ENCODE assay signal across 1 cellular context in the genomic region with DNA sequence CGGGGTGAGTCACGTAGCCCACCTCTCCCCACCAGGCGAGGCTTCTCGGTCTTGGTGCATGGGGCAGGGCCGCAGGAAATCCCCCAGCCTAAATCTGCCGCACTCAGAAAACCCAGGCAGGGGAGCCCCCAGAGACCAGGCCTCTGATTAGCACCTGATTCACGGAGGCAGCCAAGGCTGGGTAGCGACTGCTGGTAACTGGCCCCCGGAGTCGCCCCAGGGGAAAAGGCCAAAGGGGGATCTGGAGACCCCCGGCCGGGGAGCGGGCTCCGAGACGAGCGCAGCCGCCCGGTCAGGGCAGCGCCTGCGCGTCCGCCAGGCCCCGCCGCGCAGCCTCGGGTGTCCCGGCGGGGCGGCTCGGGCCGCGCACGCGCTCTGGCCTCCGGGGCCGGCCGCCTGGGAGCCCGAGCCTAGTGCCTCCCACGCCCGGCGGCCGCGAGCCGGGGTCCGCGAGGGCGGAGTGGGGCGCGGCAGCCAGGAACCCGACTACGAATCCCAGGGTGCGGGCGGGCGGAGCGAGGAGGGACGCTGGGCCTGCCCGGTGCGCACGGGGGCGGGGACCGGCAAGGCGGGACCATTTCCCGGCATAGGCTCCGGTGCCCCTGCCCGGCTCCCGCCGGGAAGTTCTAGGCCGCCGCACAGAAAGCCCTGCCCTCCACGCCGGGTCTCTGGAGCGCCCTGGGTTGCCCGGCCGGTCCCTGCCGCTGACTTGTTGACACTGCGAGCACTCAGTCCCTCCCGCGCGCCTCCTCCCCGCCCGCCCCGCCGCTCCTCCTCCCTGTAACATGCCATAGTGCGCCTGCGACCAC.
TF ChIP-seq lines count a peak whose summit lies in the region.

A gene with protein sequence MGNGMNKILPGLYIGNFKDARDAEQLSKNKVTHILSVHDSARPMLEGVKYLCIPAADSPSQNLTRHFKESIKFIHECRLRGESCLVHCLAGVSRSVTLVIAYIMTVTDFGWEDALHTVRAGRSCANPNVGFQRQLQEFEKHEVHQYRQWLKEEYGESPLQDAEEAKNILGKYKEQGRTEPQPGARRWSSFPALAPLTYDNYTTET (plus strand): TSS at position 791 of the 809 bp plus-strand sequence. CDS start 53 bp downstream, outside the sequence.

TF ChIP-seq in K562, 482 proteins besides CTCF, POLR2A, EP300 and RAD21 (continued from another document and continues in another):
- TF ChIP-seq MITF (IDR thresholded peaks at IDR 0.05) (no peak), XRCC3 (IDR thresholded peaks at IDR 0.05) (no peak), ZNF175 (CRISPR knock-in tag; IDR thresholded peaks at IDR 0.05; ENCODE audit: low read depth) (no peak), POLR2B (IDR thresholded peaks at IDR 0.05; ENCODE audit: low read depth, partially characterized antibody) (peak; percentile 52), RFX7 (CRISPR knock-in tag; IDR thresholded peaks at IDR 0.05) (no peak), ZNF830 (CRISPR knock-in tag; IDR thresholded peaks at IDR 0.05) (0 out of 2 replicates have a peak, but pooled peaks have one; percentile 9), SIN3A (IDR thresholded peaks at IDR 0.05; ENCODE audit: borderline replicate concordance in 2 of 2, control insufficient read depth in 1 of 2, low read depth in 2 of 2, low read length in 2 of 2) (peak; percentile 30 to 84; a peak in 1 of 4 replicates), ZNF165 (CRISPR knock-in tag; IDR thresholded peaks at IDR 0.05; ENCODE audit: borderline replicate concordance) (peak; percentile 75; the same call in 1 of the 2 replicates), NCOA4 (IDR thresholded peaks at IDR 0.05; ENCODE audit: partially characterized antibody) (no peak), ZNF354B (CRISPR knock-in tag; IDR thresholded peaks at IDR 0.05) (no peak), NR2F6 (CRISPR knock-in tag; IDR thresholded peaks at IDR 0.05) (no peak), POLR2AphosphoS5 (IDR thresholded peaks at IDR 0.05; ENCODE audit: control insufficient read depth, insufficient read depth, low read depth, low read length) (peak; percentile 14), CCAR2 (IDR thresholded peaks at IDR 0.05; ENCODE audit: low read depth, low read length) (no peak), SRF (CRISPR knock-in tag; IDR thresholded peaks at IDR 0.05) (0 out of 4 replicates have a peak, but pooled peaks of 1 of the 2 experiments have one; percentile 45), TAF15 (IDR thresholded peaks at IDR 0.05; ENCODE audit: low read depth, low read length) (no peak), SETDB1 (IDR thresholded peaks at IDR 0.05; ENCODE audit: low read length) (no peak), ZNF707 (CRISPR knock-in tag; conservative IDR thresholded peaks at IDR 0.05) (no peak), IRF9 (tag; IDR thresholded peaks at IDR 0.05) (no peak), ZFP36 (IDR thresholded peaks at IDR 0.05; ENCODE audit: low read depth, low read length, partially characterized antibody) (no peak), JUNB (CRISPR knock-in tag; conservative IDR thresholded peaks at IDR 0.05) (peak; percentile 45; the same call in 1 of the 2 replicates), FOXK2 (conservative IDR thresholded peaks at IDR 0.05 in 1 of 2, IDR thresholded peaks at IDR 0.05 in 1 of 2; ENCODE audit: low read depth in 2 of 2) (peak; percentile 67 to 77), PURB (CRISPR knock-in tag; IDR thresholded peaks at IDR 0.05; ENCODE audit: low read depth) (no peak), BCOR (IDR thresholded peaks at IDR 0.05) (no peak), ZSCAN32 (CRISPR knock-in tag; IDR thresholded peaks at IDR 0.05) (peak; percentile 13; the same call in 1 of the 2 replicates), CREB1 (IDR thresholded peaks at IDR 0.05) (no peak), CREB1 (CRISPR knock-in tag; IDR thresholded peaks at IDR 0.05) (0 out of 2 replicates have a peak, but pooled peaks have one; percentile 43), ZNF398 (CRISPR knock-in tag; IDR thresholded peaks at IDR 0.05) (no peak), ZNF561 (CRISPR knock-in tag; conservative IDR thresholded peaks at IDR 0.05) (no peak; the same call in 1 of the 2 replicates), CHD2 (IDR thresholded peaks at IDR 0.05; ENCODE audit: low read depth, low read length) (0 out of 2 replicates have a peak, but pooled peaks have one; percentile 10), SLC30A9 (CRISPR knock-in tag; IDR thresholded peaks at IDR 0.05) (no peak), ZNF75A (CRISPR knock-in tag; IDR thresholded peaks at IDR 0.05) (peak; percentile 52; the same call in 1 of the 2 replicates), MLLT1 (IDR thresholded peaks at IDR 0.05) (no peak), MBD2 (IDR thresholded peaks at IDR 0.05; ENCODE audit: borderline replicate concordance, low read depth) (0 out of 2 replicates have a peak, but pooled peaks have one; percentile 19), POLR3G (IDR thresholded peaks at IDR 0.05; ENCODE audit: extremely low read depth, insufficient read length, insufficient replicate concordance) (no peak), ZBTB11 (CRISPR knock-in tag; IDR thresholded peaks at IDR 0.05) (peak in 1 of 3 experiments; percentile 76; a peak in 2 of 6 replicates), MCM7 (IDR thresholded peaks at IDR 0.05) (no peak), SIX5 (IDR thresholded peaks at IDR 0.05; ENCODE audit: borderline replicate concordance in 1 of 2, insufficient read depth in 1 of 2, low read depth in 1 of 2, low read length in 2 of 2) (no peak), ZNF77 (CRISPR knock-in tag; IDR thresholded peaks at IDR 0.05) (no peak), NCOA6 (IDR thresholded peaks at IDR 0.05) (no peak), ZC3H11A (IDR thresholded peaks at IDR 0.05; ENCODE audit: low read depth, low read length) (no peak; the same call in 1 of the 2 replicates), RFX5 (IDR thresholded peaks at IDR 0.05; ENCODE audit: low read depth, low read length) (no peak), RHOXF2B (CRISPR knock-in tag; conservative IDR thresholded peaks at IDR 0.05) (no peak)
- TF ChIP-seq, protein P1, sequence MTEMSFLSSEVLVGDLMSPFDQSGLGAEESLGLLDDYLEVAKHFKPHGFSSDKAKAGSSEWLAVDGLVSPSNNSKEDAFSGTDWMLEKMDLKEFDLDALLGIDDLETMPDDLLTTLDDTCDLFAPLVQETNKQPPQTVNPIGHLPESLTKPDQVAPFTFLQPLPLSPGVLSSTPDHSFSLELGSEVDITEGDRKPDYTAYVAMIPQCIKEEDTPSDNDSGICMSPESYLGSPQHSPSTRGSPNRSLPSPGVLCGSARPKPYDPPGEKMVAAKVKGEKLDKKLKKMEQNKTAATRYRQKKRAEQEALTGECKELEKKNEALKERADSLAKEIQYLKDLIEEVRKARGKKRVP (CRISPR knock-in tag; IDR thresholded peaks at IDR 0.05) = peak; percentile 39; the same call in 1 of the 2 replicates
- TF ChIP-seq, protein P2, sequence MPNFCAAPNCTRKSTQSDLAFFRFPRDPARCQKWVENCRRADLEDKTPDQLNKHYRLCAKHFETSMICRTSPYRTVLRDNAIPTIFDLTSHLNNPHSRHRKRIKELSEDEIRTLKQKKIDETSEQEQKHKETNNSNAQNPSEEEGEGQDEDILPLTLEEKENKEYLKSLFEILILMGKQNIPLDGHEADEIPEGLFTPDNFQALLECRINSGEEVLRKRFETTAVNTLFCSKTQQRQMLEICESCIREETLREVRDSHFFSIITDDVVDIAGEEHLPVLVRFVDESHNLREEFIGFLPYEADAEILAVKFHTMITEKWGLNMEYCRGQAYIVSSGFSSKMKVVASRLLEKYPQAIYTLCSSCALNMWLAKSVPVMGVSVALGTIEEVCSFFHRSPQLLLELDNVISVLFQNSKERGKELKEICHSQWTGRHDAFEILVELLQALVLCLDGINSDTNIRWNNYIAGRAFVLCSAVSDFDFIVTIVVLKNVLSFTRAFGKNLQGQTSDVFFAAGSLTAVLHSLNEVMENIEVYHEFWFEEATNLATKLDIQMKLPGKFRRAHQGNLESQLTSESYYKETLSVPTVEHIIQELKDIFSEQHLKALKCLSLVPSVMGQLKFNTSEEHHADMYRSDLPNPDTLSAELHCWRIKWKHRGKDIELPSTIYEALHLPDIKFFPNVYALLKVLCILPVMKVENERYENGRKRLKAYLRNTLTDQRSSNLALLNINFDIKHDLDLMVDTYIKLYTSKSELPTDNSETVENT (CRISPR knock-in tag; IDR thresholded peaks at IDR 0.05) = peak; percentile 74
- TF ChIP-seq, protein P3, sequence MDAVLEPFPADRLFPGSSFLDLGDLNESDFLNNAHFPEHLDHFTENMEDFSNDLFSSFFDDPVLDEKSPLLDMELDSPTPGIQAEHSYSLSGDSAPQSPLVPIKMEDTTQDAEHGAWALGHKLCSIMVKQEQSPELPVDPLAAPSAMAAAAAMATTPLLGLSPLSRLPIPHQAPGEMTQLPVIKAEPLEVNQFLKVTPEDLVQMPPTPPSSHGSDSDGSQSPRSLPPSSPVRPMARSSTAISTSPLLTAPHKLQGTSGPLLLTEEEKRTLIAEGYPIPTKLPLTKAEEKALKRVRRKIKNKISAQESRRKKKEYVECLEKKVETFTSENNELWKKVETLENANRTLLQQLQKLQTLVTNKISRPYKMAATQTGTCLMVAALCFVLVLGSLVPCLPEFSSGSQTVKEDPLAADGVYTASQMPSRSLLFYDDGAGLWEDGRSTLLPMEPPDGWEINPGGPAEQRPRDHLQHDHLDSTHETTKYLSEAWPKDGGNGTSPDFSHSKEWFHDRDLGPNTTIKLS (IDR thresholded peaks at IDR 0.05; ENCODE audit: borderline replicate concordance, low read depth) = peak; percentile 81; the same call in 1 of the 2 replicates
- TF ChIP-seq, protein P4, sequence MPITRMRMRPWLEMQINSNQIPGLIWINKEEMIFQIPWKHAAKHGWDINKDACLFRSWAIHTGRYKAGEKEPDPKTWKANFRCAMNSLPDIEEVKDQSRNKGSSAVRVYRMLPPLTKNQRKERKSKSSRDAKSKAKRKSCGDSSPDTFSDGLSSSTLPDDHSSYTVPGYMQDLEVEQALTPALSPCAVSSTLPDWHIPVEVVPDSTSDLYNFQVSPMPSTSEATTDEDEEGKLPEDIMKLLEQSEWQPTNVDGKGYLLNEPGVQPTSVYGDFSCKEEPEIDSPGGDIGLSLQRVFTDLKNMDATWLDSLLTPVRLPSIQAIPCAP (CRISPR knock-in tag; IDR thresholded peaks at IDR 0.05; ENCODE audit: borderline replicate concordance) = no peak
